ENCODE assay signal across 8 cellular contexts in the genomic region with DNA sequence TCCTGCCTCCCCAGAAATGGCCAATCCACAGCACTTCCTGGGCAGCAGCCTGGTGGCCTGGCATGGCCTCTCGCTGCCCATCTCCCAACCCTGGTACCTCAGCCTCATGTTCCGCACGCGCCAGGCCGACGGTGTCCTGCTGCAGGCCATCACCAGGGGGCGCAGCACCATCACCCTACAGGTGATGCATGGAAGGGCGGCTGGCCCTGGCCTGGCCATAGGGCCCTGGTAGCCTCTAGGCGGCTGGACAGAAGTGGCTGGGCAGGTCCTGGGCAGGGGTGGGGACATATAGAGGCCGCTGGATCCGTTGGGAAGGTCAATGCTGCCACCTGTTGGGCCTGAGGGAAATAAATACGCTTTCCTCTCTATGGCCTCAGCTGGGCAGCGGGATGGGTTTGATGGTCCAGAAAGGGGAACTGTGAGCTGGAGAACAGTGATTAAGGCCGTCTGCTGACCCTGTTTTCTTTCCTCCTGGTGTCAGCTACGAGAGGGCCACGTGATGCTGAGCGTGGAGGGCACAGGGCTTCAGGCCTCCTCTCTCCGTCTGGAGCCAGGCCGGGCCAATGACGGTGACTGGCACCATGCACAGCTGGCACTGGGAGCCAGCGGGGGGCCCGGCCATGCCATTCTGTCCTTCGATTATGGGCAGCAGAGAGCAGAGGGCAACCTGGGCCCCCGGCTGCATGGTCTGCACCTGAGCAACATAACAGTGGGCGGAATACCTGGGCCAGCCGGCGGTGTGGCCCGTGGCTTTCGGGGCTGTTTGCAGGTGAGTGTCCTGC. TPM values are rescaled to one million over a fixed set of nuclear protein-coding genes. Genes with fewer than 3 reads are reported as not detected.
DNase-seq lines count a peak whose midpoint lies in the region; ATAC-seq and TF ChIP-seq lines count a peak whose summit lies in the region.

No MANE protein-coding gene starts in this region.

- TF ChIP-seq EP300 in suprapubic skin (IDR thresholded peaks at IDR 0.05), result no peak

- in situ Hi-C loops in GM13976 (cut with MboI; ENCODE audit: low sequenced_read_pairs, unreplicated experiment), result no loop called here

- H3K9me3 ChIP-seq in SJCRH30 (replicated peaks) (no peaks in the 10 kb centered on the region), suprapubic skin (no peaks in the 10 kb centered on the region)

- peak; percentile 69 for ATAC-seq in HG03439 (IDR thresholded peaks at IDR 0.05; ENCODE audit: unreplicated experiment)

- peak; percentile 97 for TF ChIP-seq CTCF in 22Rv1 (IDR thresholded peaks at IDR 0.05)
- peak; percentile 95 for TF ChIP-seq CTCF in GM13976 (IDR thresholded peaks at IDR 0.05; ENCODE audit: borderline replicate concordance, control extremely low read depth, extremely low read depth, insufficient read depth, missing control alignments)
- TF ChIP-seq CTCF in suprapubic skin (IDR thresholded peaks at IDR 0.05), result peak; percentile 96 to 97

- no peak overlapping the region for H3K27ac ChIP-seq in 22Rv1
- no peak overlapping the region for H3K27ac ChIP-seq in SJCRH30
- H3K27ac ChIP-seq in suprapubic skin, result peak overlapping the region; percentile 13

- DNase-seq in GM13976 (ENCODE audit: low spot score) (peak; percentile 90), SJCRH30 (peak; percentile 83 to 86), fibroblast of the conjunctiva (ENCODE audit: low read depth) (peak; percentile 81), nucleus accumbens (lab: John Stamatoyannopoulos, UW) (peak in 53 of 56 donors; percentile 36 to 89 (median 78)), suprapubic skin (ENCODE audit: low spot score in 2 of 2) (peak; percentile 90 to 91)
- peak; percentile 92 for DNase-seq in activated effector memory CD4-positive, alpha-beta T cell treated with anti-CD3 and anti-CD28 coated beads, Interleukin-2, amount 50 U/mL, for 16 hours

- H3K4me1 ChIP-seq in SJCRH30, result no peaks in the 10 kb centered on the region
- H3K4me1 ChIP-seq in suprapubic skin, result peaks cover 31% of the 10 kb centered on the region

- no peaks in the 10 kb centered on the region for H3K27me3 ChIP-seq in SJCRH30
- no peaks in the 10 kb centered on the region for H3K27me3 ChIP-seq in suprapubic skin

- H3K4me3 ChIP-seq in SJCRH30 (no peak overlapping the region), suprapubic skin (no peak overlapping the region)

- WGBS in suprapubic skin, result 48% methylated on average over 19 of the region's 29 CpGs

- H3K36me3 ChIP-seq in SJCRH30 (no peaks in the 10 kb centered on the region), suprapubic skin (peaks cover 32% of the 10 kb centered on the region)

- no peak for TF ChIP-seq POLR2A in suprapubic skin (IDR thresholded peaks at IDR 0.05)

RNA-seq across cellular contexts. Expression of a gene that starts 14.4 kb away (rescaled TPM):
- 2.6 and 4.0 TPM in 2 replicates for total RNA-seq in SJCRH30 (2014; rRNA removed; shearing (Covaris generic))
- total RNA-seq in suprapubic skin, result 100 to 1,000 TPM; 106 to 145 (median 129) TPM

RNA-seq across cellular contexts. Expression of a gene that starts 19.2 kb away (rescaled TPM):
- 67.5 and 73.2 TPM in 2 replicates for total RNA-seq in SJCRH30 (2014; rRNA removed; shearing (Covaris generic))
- total RNA-seq in suprapubic skin, result 1 to 10 TPM; 1.9 to 6.8 (median 3.7) TPM

RNA-seq across cellular contexts. Expression of a gene that starts 43.0 kb away (rescaled TPM):
- 5.8 and 5.9 TPM in 2 replicates for total RNA-seq in SJCRH30 (2014; rRNA removed; shearing (Covaris generic))
- total RNA-seq in suprapubic skin, result not detected

RNA-seq across cellular contexts. Expression of a gene that starts 50.1 kb away (rescaled TPM):
- 105 and 107 TPM in 2 replicates for total RNA-seq in SJCRH30 (2014; rRNA removed; shearing (Covaris generic))
- total RNA-seq in suprapubic skin, result 100 to 1,000 TPM; 144 to 169 (median 160) TPM

Comparison
In these comparisons a context has a peak if more than half of its experiments do, and no peak if none do; other contexts are left out.
1. RNA of a gene that starts 14.4 kb away (total RNA-seq): 106 to 145 TPM in suprapubic skin; 2.6 to 4.0 TPM in SJCRH30; every median in the first group is over 10 times any median in the second.
2. Peak in every context shown above with its lines, with median percentiles within 50 percentile points of each other: CTCF ChIP-seq and DNase-seq.